In genomic region chr9:38333047-38333446, GRCh38 we compare ENCODE assay signal across 19 cellular contexts. TPM values are rescaled to one million over a fixed set of nuclear protein-coding genes. Genes with fewer than 3 reads are reported as not detected.
DNase-seq lines count a peak whose midpoint lies in the region; ATAC-seq and TF ChIP-seq lines count a peak whose summit lies in the region.
"Had no signal": no experiment of that assay in that cellular context is flagged by ENCODE, and none has a peak within 500 bp of the region (broad histone marks: within the 10 kb centered on the region; RNA-seq: fewer than 3 reads in every experiment).

No MANE protein-coding gene starts in this region.

- no peak overlapping the region for H3K4me3 Mint-ChIP-seq in type B pancreatic cell
- H3K4me3 Mint-ChIP-seq: CD4-positive, alpha-beta memory T cell; HFFc6 had no signal

- TF ChIP-seq CTCF in body of pancreas (IDR thresholded peaks at IDR 0.05), result no peak
- TF ChIP-seq CTCF in type B pancreatic cell (conservative IDR thresholded peaks at IDR 0.05), result no peak
- no peak for TF ChIP-seq CTCF in left lung (IDR thresholded peaks at IDR 0.05)

- no peaks in the 10 kb centered on the region for H3K9me3 Mint-ChIP-seq in type B pancreatic cell
- H3K9me3 Mint-ChIP-seq: CD4-positive, alpha-beta memory T cell; HFFc6 had no signal

- no peak for ATAC-seq in body of pancreas
- no peak for ATAC-seq in left lung
- no peak for ATAC-seq in GM19351 (IDR thresholded peaks at IDR 0.05; ENCODE audit: unreplicated experiment)

- no peaks in the 10 kb centered on the region for H3K27me3 ChIP-seq in body of pancreas
- no peaks in the 10 kb centered on the region for H3K27me3 ChIP-seq in left lung

- H3K27ac Mint-ChIP-seq in type B pancreatic cell, result no peak overlapping the region
- H3K27ac Mint-ChIP-seq: CD4-positive, alpha-beta memory T cell; HFFc6 had no signal

- intact Hi-C loops in body of pancreas (cut with DNase I), result no loop called here
- intact Hi-C loops in left lung (cut with DNase I), result no loop called here

- H3K36me3 ChIP-seq in body of pancreas (replicated peaks in 1 of 2; ENCODE audit: insufficient read depth in 1 of 2, low read depth in 2 of 2) (no peaks in the 10 kb centered on the region), left lung (no peaks in the 10 kb centered on the region)

- no peaks in the 10 kb centered on the region for H3K4me1 Mint-ChIP-seq in type B pancreatic cell (ENCODE audit: unreplicated experiment)
- H3K4me1 Mint-ChIP-seq: CD4-positive, alpha-beta memory T cell had no signal

- H3K4me1 ChIP-seq in body of pancreas (peaks cover 61% of the 10 kb centered on the region), left lung (no peaks in the 10 kb centered on the region)

- H3K27me3 Mint-ChIP-seq in type B pancreatic cell, result no peaks in the 10 kb centered on the region

- WGBS in body of pancreas, 2 donors, result 45 to 58% methylated on average over 5 of the region's 5 CpGs

- H3K4me3 ChIP-seq in body of pancreas (no peak overlapping the region), left lung (no peak overlapping the region)

- peak; percentile 6 for DNase-seq in DMS53 (lab: John Stamatoyannopoulos, UW)
- DNase-seq in DMS53 treated with DMSO at 0.1 percent for 48 hours (lab: John Stamatoyannopoulos, UW; ENCODE audit: unreplicated experiment), result no peak
- DNase-seq in body of pancreas, result no peak
- DNase-seq in iris pigment epithelial cell (ENCODE audit: low read depth), result peak; percentile 9
- peak; percentile 4 for DNase-seq in type B pancreatic cell (ENCODE audit: extremely low spot score, unreplicated experiment)
- no peak for DNase-seq in left lung
- no peak for DNase-seq in kidney glomerular epithelial cell (lab: John Stamatoyannopoulos, UW)
- DNase-seq: CD4-positive, alpha-beta memory T cell; DND-41; HFFc6; KBM-7; NCI-H1417 treated with DMSO at 0.1 percent for 48 hours; NCI-H1930; NCI-H526 treated with DMSO at 0.1 percent for 48 hours; OCI-M1; RPMI8226; SIG-M5 had no signal

- no peak for TF ChIP-seq POLR2A in body of pancreas (IDR thresholded peaks at IDR 0.05)

- H3K27ac ChIP-seq in body of pancreas, result peak overlapping the region; percentile 29 to 65 (median 51)
- H3K27ac ChIP-seq in left lung, result no peak overlapping the region
- H3K27ac ChIP-seq: 22Rv1 had no signal

- no peaks in the 10 kb centered on the region for H3K9me3 ChIP-seq in body of pancreas
- H3K9me3 ChIP-seq in left lung, result no peaks in the 10 kb centered on the region

- H3K36me3 Mint-ChIP-seq in type B pancreatic cell, result no peaks in the 10 kb centered on the region
- H3K36me3 Mint-ChIP-seq: CD4-positive, alpha-beta memory T cell had no signal

RNA-seq across cellular contexts. Expression of gene ALDH1B1, which starts 59.5 kb away (rescaled TPM):
- total RNA-seq in body of pancreas (10 to 100 TPM; 11.7 to 17.5 TPM), type B pancreatic cell (ENCODE audit: low replicate concordance) (13.3 and 29.1 TPM in 2 replicates), left lung (10 to 100 TPM; 18.3 to 27.1 TPM)

Comparison
In these comparisons a context has a peak if more than half of its experiments do, and no peak if none do; other contexts are left out.
1. DNase-seq: peak in DMS53 (single experiment), iris pigment epithelial cell (single experiment) and type B pancreatic cell (single experiment); none in DMS53 treated with DMSO at 0.1 percent for 48 hours (single experiment), body of pancreas (0 of 4), left lung (0 of 2) and kidney glomerular epithelial cell (single experiment).
2. H3K27ac ChIP-seq: peak in body of pancreas (4 of 4); none in left lung (0 of 2).